In genomic region chr2:207845202-207845864, GRCh38 we compare ENCODE assay signal across 1 cellular context.
TF ChIP-seq lines count a peak whose summit lies in the region.

No MANE protein-coding gene starts in this region.

TF ChIP-seq in HepG2, 621 proteins besides CTCF, POLR2A, EP300 and RAD21 (continued from another document and continues in another):
- TF ChIP-seq ZBTB14 (CRISPR knock-in tag; IDR thresholded peaks at IDR 0.05) (no peak), ZNF235 (CRISPR knock-in tag; IDR thresholded peaks at IDR 0.05; ENCODE audit: borderline replicate concordance) (no peak), CREB3 (CRISPR knock-in tag; IDR thresholded peaks at IDR 0.05) (no peak), AHR (CRISPR knock-in tag; IDR thresholded peaks at IDR 0.05) (no peak), SOX6 (IDR thresholded peaks at IDR 0.05) (no peak), SOX6 (CRISPR knock-in tag; IDR thresholded peaks at IDR 0.05) (peak; percentile 99), RARG (CRISPR knock-in tag; IDR thresholded peaks at IDR 0.05; ENCODE audit: low read depth) (no peak), HDAC6 (IDR thresholded peaks at IDR 0.05; ENCODE audit: low read depth, low read length) (peak; percentile 54; the same call in 1 of the 2 replicates), NFYB (CRISPR knock-in tag; IDR thresholded peaks at IDR 0.05) (no peak), CREB1 (IDR thresholded peaks at IDR 0.05) (no peak), CREB1 (CRISPR knock-in tag; IDR thresholded peaks at IDR 0.05) (peak; percentile 71), FOSL2 (CRISPR knock-in tag; IDR thresholded peaks at IDR 0.05) (no peak), PITX1 (CRISPR knock-in tag; IDR thresholded peaks at IDR 0.05) (peak; percentile 33; the same call in 1 of the 2 replicates), DPF2 (CRISPR knock-in tag; IDR thresholded peaks at IDR 0.05; ENCODE audit: borderline replicate concordance, low read depth) (peak; percentile 85), ZNF768 (CRISPR knock-in tag; IDR thresholded peaks at IDR 0.05) (no peak), ZNF337 (CRISPR knock-in tag; IDR thresholded peaks at IDR 0.05; ENCODE audit: borderline replicate concordance, low read depth) (no peak), DMTF1 (CRISPR knock-in tag; IDR thresholded peaks at IDR 0.05) (no peak), DNMT3B (CRISPR knock-in tag; conservative IDR thresholded peaks at IDR 0.05) (peak; percentile 92; the same call in 1 of the 2 replicates), ZGPAT (CRISPR knock-in tag; IDR thresholded peaks at IDR 0.05) (peak; percentile 72; the same call in 1 of the 2 replicates), POGZ (CRISPR knock-in tag; IDR thresholded peaks at IDR 0.05) (peak; percentile 62; the same call in 1 of the 2 replicates), ZNF282 (IDR thresholded peaks at IDR 0.05; ENCODE audit: partially characterized antibody) (no peak), ZNF331 (CRISPR knock-in tag; IDR thresholded peaks at IDR 0.05) (peak; percentile 82), ELK4 (CRISPR knock-in tag; IDR thresholded peaks at IDR 0.05; ENCODE audit: borderline replicate concordance) (no peak), SMARCC2 (IDR thresholded peaks at IDR 0.05) (peak; percentile 76), KDM5A (IDR thresholded peaks at IDR 0.05; ENCODE audit: borderline replicate concordance, low read length) (peak; percentile 51; the same call in 1 of the 2 replicates), ZNF335 (CRISPR knock-in tag; IDR thresholded peaks at IDR 0.05) (no peak), E2F1 (CRISPR knock-in tag; IDR thresholded peaks at IDR 0.05) (no peak), KAT7 (CRISPR knock-in tag; IDR thresholded peaks at IDR 0.05; ENCODE audit: borderline replicate concordance) (0 out of 2 replicates have a peak, but pooled peaks have one; percentile 51), ZSCAN5A (CRISPR knock-in tag; IDR thresholded peaks at IDR 0.05; ENCODE audit: borderline replicate concordance) (no peak), MYPOP (CRISPR knock-in tag; IDR thresholded peaks at IDR 0.05) (peak; percentile 60; the same call in 1 of the 2 replicates), ZNF646 (CRISPR knock-in tag; IDR thresholded peaks at IDR 0.05) (no peak; the same call in 1 of the 2 replicates), SALL1 (CRISPR knock-in tag; IDR thresholded peaks at IDR 0.05) (peak; percentile 38; the same call in 1 of the 2 replicates), KLF9 (CRISPR knock-in tag; IDR thresholded peaks at IDR 0.05; ENCODE audit: low read depth) (no peak; the same call in 1 of the 2 replicates), THAP11 (CRISPR knock-in tag; IDR thresholded peaks at IDR 0.05) (peak; percentile 69; the same call in 1 of the 2 replicates), KDM4B (CRISPR knock-in tag; IDR thresholded peaks at IDR 0.05) (no peak; the same call in 1 of the 2 replicates)
